In the genomic region with DNA sequence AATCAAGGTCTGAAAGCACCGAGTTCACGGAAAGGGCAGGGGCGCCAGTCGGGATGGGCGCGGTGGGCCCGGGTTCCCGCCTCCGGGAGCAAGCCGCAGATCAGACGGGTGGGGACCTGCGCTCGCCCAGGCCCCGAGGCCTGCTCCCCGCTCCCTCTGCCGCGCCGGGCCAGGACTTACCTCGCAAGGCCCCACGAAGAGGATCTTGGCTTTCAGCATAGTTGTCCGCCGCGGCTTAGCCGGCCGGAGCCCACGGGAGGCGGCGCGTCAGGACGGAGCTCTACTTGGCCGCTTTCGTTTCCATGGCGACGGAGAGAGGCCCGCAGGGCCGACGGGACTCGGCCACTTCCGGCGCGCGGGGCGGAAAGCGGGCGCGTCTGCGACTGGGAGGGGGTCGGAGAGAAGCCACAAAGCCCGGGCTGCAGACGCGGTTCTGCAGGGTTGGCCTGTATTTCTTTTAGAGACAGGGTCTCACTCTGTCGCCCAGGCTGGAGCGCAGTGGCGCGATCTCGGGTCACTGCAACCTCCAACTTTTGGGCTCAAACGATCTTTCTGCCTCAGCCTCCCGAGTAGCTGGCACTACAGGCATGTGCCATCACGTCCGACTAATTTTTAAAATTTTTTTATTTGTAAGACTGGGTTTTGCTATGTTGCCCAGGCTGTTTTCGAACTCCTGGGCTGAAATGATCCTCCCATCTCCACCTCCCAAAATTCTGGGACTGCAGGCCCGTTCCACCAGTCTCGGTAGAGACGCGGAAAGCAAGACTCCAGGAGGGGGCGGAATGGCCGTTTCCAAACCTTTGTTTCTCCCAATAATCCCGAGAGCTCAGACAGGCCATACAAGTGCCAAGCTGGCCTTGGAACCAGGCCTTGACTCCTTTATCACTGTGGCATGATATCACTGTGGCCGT, we compare ENCODE assay signal across 1 cellular context.
TF ChIP-seq lines count a peak whose summit lies in the region.

A gene (minus strand): TSS at position 322 of the 911 bp plus-strand sequence. CDS start 103 bp downstream, at position 219.

TF ChIP-seq in WTC11, 78 proteins besides CTCF, POLR2A, EP300 and RAD21 (continued from another document):
- TF ChIP-seq, protein P1, sequence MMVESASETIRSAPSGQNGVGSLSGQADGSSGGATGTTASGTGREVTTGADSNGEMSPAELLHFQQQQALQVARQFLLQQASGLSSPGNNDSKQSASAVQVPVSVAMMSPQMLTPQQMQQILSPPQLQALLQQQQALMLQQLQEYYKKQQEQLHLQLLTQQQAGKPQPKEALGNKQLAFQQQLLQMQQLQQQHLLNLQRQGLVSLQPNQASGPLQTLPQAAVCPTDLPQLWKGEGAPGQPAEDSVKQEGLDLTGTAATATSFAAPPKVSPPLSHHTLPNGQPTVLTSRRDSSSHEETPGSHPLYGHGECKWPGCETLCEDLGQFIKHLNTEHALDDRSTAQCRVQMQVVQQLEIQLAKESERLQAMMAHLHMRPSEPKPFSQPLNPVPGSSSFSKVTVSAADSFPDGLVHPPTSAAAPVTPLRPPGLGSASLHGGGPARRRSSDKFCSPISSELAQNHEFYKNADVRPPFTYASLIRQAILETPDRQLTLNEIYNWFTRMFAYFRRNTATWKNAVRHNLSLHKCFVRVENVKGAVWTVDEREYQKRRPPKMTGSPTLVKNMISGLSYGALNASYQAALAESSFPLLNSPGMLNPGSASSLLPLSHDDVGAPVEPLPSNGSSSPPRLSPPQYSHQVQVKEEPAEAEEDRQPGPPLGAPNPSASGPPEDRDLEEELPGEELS (CRISPR knock-in tag; IDR thresholded peaks at IDR 0.05), result 0 out of 2 replicates have a peak, but pooled peaks have one; percentile 11
- TF ChIP-seq, protein P2, sequence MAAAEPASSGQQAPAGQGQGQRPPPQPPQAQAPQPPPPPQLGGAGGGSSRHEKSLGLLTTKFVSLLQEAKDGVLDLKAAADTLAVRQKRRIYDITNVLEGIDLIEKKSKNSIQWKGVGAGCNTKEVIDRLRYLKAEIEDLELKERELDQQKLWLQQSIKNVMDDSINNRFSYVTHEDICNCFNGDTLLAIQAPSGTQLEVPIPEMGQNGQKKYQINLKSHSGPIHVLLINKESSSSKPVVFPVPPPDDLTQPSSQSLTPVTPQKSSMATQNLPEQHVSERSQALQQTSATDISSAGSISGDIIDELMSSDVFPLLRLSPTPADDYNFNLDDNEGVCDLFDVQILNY (CRISPR knock-in tag; IDR thresholded peaks at IDR 0.05), result peak; percentile 73; the same call in 1 of the 2 replicates
- TF ChIP-seq FOXK1 (CRISPR knock-in tag; IDR thresholded peaks at IDR 0.05) (0 out of 2 replicates have a peak, but pooled peaks have one; percentile 4), ZNF263 (CRISPR knock-in tag; IDR thresholded peaks at IDR 0.05; ENCODE audit: low read depth) (no peak), SP1 (CRISPR knock-in tag; conservative IDR thresholded peaks at IDR 0.05) (no peak; the same call in none of the 2 replicates), RELA (CRISPR knock-in tag; IDR thresholded peaks at IDR 0.05; ENCODE audit: borderline replicate concordance) (no peak), ZNF317 (CRISPR knock-in tag; IDR thresholded peaks at IDR 0.05; ENCODE audit: borderline replicate concordance, low read depth) (0 out of 2 replicates have a peak, but pooled peaks have one; percentile 2), TCF7 (CRISPR knock-in tag; IDR thresholded peaks at IDR 0.05; ENCODE audit: low read depth) (no peak), HMGA2 (CRISPR knock-in tag; IDR thresholded peaks at IDR 0.05) (no peak), JAZF1 (CRISPR knock-in tag; IDR thresholded peaks at IDR 0.05) (no peak), GABPB1 (CRISPR knock-in tag; IDR thresholded peaks at IDR 0.05) (peak; percentile 44; the same call in 1 of the 2 replicates), MYBL2 (CRISPR knock-in tag; IDR thresholded peaks at IDR 0.05) (0 out of 2 replicates have a peak, but pooled peaks have one; percentile 20), FOXP1 (CRISPR knock-in tag; IDR thresholded peaks at IDR 0.05; ENCODE audit: borderline replicate concordance) (0 out of 2 replicates have a peak, but pooled peaks have one; percentile 76)
- TF ChIP-seq, protein P3, sequence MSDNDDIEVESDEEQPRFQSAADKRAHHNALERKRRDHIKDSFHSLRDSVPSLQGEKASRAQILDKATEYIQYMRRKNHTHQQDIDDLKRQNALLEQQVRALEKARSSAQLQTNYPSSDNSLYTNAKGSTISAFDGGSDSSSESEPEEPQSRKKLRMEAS (CRISPR knock-in tag; IDR thresholded peaks at IDR 0.05), result peak; percentile 27
- TF ChIP-seq, protein P4, sequence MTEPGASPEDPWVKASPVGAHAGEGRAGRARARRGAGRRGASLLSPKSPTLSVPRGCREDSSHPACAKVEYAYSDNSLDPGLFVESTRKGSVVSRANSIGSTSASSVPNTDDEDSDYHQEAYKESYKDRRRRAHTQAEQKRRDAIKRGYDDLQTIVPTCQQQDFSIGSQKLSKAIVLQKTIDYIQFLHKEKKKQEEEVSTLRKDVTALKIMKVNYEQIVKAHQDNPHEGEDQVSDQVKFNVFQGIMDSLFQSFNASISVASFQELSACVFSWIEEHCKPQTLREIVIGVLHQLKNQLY (CRISPR knock-in tag; IDR thresholded peaks at IDR 0.05), result no peak
